Comparison of ENCODE assay signal across 8 cellular contexts in the genomic region with DNA sequence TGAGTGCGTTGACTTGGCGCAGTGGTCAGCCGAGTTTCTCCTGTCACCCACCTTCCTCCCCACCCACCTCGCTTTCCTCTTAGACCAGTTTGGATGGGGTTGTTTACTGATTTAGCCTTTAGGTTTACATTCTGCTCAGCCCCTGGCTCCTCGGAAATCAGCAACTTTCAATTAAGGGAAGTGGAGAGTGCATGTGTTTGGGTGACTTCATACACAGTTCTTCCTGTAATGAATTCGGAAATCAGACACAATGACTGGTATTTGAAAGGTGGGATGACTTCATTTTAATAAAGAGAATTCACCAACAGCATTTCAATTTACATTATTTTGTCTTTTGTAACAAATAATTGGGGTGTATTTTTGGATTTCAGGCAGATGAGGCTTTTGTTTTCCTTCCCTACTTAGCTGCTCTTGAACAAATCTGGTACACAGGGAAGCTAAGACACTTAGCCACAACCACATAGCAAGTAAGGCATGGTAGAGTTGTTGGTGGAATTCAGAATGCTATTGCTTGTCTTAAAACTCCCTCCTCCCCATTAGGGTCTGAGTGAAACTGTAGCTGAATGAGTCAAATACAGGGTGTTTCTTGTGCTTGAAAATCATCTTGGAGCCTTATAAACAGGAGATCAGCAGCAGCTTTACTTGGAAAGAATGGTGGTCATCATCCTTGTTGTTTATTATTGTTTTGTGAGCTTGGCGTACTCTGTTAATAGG. TPM values are rescaled to one million over a fixed set of nuclear protein-coding genes. Genes with fewer than 3 reads are reported as not detected.
DNase-seq lines count a peak whose midpoint lies in the region; ATAC-seq and TF ChIP-seq lines count a peak whose summit lies in the region.

No MANE protein-coding gene starts in this region.

- peaks cover 53% of the 10 kb centered on the region for H3K79me2 ChIP-seq in mammary epithelial cell (ENCODE audit: insufficient read depth, low read length)

- H3K27me3 ChIP-seq in mammary epithelial cell (ENCODE audit: insufficient read depth, low read length) (no peaks in the 10 kb centered on the region), layer of hippocampus (ENCODE audit: control insufficient read depth, insufficient read depth, low read length) (no peaks in the 10 kb centered on the region)

- TF ChIP-seq CTCF in AG10803 (conservative IDR thresholded peaks at IDR 0.05; ENCODE audit: low read length) (no peak), GM20000 (IDR thresholded peaks at IDR 0.05; ENCODE audit: extremely low read depth, missing control alignments) (no peak), mammary epithelial cell (conservative IDR thresholded peaks at IDR 0.05 in 1 of 2, IDR thresholded peaks at IDR 0.05 in 1 of 2; ENCODE audit: extremely low read depth in 1 of 2, insufficient read depth in 1 of 2, low read depth in 1 of 2, low read length in 2 of 2) (no peak)

- peaks cover 8% of the 10 kb centered on the region for H3K4me1 ChIP-seq in mammary epithelial cell (ENCODE audit: insufficient read depth, low read length)

- peak overlapping the region; percentile 87 for H2AFZ ChIP-seq in mammary epithelial cell (ENCODE audit: low read depth, low read length)

- no TSS peak for BruUV-seq in mammary epithelial cell (replicated peaks; lab: Mats Ljungman, UMichigan)

- peak overlapping the region; percentile 78 for H3K9ac ChIP-seq in mammary epithelial cell (ENCODE audit: insufficient read depth, low read length)

- peak; percentile 40 for DNase-seq in AG10803 (ENCODE audit: low read depth)
- peak; percentile 32 for DNase-seq in GM20000 (ENCODE audit: low spot score)
- DNase-seq in NOMO-1 treated with dmso at 0.1 percent for 144 hours (lab: John Stamatoyannopoulos, UW; ENCODE audit: unreplicated experiment) = peak; percentile 44
- peak; percentile 63 for DNase-seq in mammary epithelial cell
- no peak for DNase-seq in iPS-NIHi7 (ENCODE audit: extremely low spot score)

- in situ Hi-C loops in mammary epithelial cell (cut with MboI; ENCODE audit: low sequenced_read_pairs in 2 of 2) = no loop called here

- H3K27ac ChIP-seq in mammary epithelial cell (ENCODE audit: insufficient read depth, low read depth, low read length) = peak overlapping the region; percentile 79
- H3K27ac ChIP-seq in layer of hippocampus (ENCODE audit: low read depth, low read length) = peak overlapping the region; percentile 85
- H3K27ac ChIP-seq in temporal lobe (ENCODE audit: low read depth, low read length) = peak overlapping the region; percentile 73

- 14% methylated on average over 7 of the region's 7 CpGs for WGBS in mammary epithelial cell (ENCODE audit: low coverage, missing lambda C conversion rate)

- peaks cover 2% of the 10 kb centered on the region for H3K36me3 ChIP-seq in mammary epithelial cell (ENCODE audit: insufficient read depth, low read length)

- H3K4me2 ChIP-seq in mammary epithelial cell (ENCODE audit: insufficient read depth, low read depth, low read length) = peak overlapping the region; percentile 95

- dilution Hi-C loops in mammary epithelial cell (cut with HindIII; ENCODE audit: low sequenced_read_pairs) = no loop called here

- H3K4me3 ChIP-seq in AG10803 (ENCODE audit: low read length) = peak overlapping the region; percentile 97
- peak overlapping the region; percentile 79 to 98 (median 83) for H3K4me3 ChIP-seq in mammary epithelial cell (replicated peaks in 1 of 3; ENCODE audit: insufficient read depth in 1 of 3, low read depth in 2 of 3, low read length in 3 of 3)

- no peak for ATAC-seq in GM18858 (IDR thresholded peaks at IDR 0.05; ENCODE audit: unreplicated experiment)

- intact Hi-C loops in mammary epithelial cell (cut with micrococcal nuclease) = loop anchor here (1.0 to 5.0 kb wide), 3 partner anchors 47 to 105 kb away; partner anchors contain the start of genes FAM76A and PPP1R8

- H3K9me3 ChIP-seq in mammary epithelial cell (replicated peaks; ENCODE audit: insufficient read depth, low read length) = no peaks in the 10 kb centered on the region

- CTCF ChIA-PET in mammary epithelial cell (lab: Charles Lee; ENCODE audit: low non-redundant PET) = interaction anchor here (0.6 kb wide), 1 partner anchor 14 kb away, joined by 3 read pairs; no protein-coding TSS in a partner anchor

- H4K20me1 ChIP-seq in mammary epithelial cell (ENCODE audit: insufficient read depth, low read length) = no peaks in the 10 kb centered on the region

RNA-seq across cellular contexts. Expression of gene STX12, which starts 0.9 kb away (rescaled TPM):
- total RNA-seq in mammary epithelial cell = 10 to 100 TPM; 39.1 to 59.8 TPM
- polyA plus RNA-seq in mammary epithelial cell = 13.0 TPM
- polyA minus RNA-seq in mammary epithelial cell = 4.2 TPM
- 120 TPM for total RNA-seq in temporal lobe

RNA-seq across cellular contexts. Expression of gene FAM76A, which starts 48.1 kb away (rescaled TPM):
- total RNA-seq in mammary epithelial cell = 10 to 100 TPM; 12.8 to 20.8 TPM
- 5.7 TPM for polyA plus RNA-seq in mammary epithelial cell
- 12.7 TPM for polyA minus RNA-seq in mammary epithelial cell
- 7.9 TPM for total RNA-seq in temporal lobe

RNA-seq across cellular contexts. Expression of gene PPP1R8, which starts 56.7 kb away (rescaled TPM):
- total RNA-seq in mammary epithelial cell = 10 to 100 TPM; 37.0 to 42.5 TPM
- 34.4 TPM for polyA plus RNA-seq in mammary epithelial cell
- polyA minus RNA-seq in mammary epithelial cell = 21.1 TPM
- 38.8 TPM for total RNA-seq in temporal lobe
